ENCODE assay signal across 8 cellular contexts in genomic region chr4:87093443-87094123, GRCh38.
A peak's percentile ranks its signal among the peaks of the same experiment; 100 is the strongest.
DNase-seq lines count a peak whose midpoint lies in the region; ATAC-seq and TF ChIP-seq lines count a peak whose summit lies in the region.

No MANE protein-coding gene starts in this region.

- peak overlapping the region; percentile 71 for H3K27ac Mint-ChIP-seq in activated CD4-positive, alpha-beta memory T cell treated with anti-CD3 and anti-CD28 coated beads for 36 hours
- peak overlapping the region; percentile 26 to 66 for H3K27ac Mint-ChIP-seq in natural killer cell

- peaks cover 50% of the 10 kb centered on the region for H3K4me1 Mint-ChIP-seq in activated CD4-positive, alpha-beta memory T cell treated with anti-CD3 and anti-CD28 coated beads for 36 hours (ENCODE audit: low read depth)
- H3K4me1 Mint-ChIP-seq in natural killer cell, result peaks cover 20 to 24% of the 10 kb centered on the region in 2 donors

- CTCF ChIA-PET in activated CD4-positive, alpha-beta memory T cell treated with anti-CD3 and anti-CD28 coated beads for 36 hours (lab: Charles Lee), result interaction anchor here (0.6 to 7.6 kb wide), 24 partner anchors 9 to 571 kb away, joined by 3 to 176 read pairs (median 4); partner anchors contain the start of gene AFF1

- 23% methylated on average over 4 of the region's 4 CpGs for whole genome bisulfite sequencing in aorta, 2 donors

- H3K4me3 Mint-ChIP-seq in activated CD4-positive, alpha-beta memory T cell treated with anti-CD3 and anti-CD28 coated beads for 36 hours, result no peak overlapping the region
- no peak overlapping the region for H3K4me3 Mint-ChIP-seq in natural killer cell

- no peak overlapping the region for H3K27ac ChIP-seq in aorta (ENCODE audit: low read depth in 1 of 2, low read length in 2 of 2)

- H3K27me3 ChIP-seq in aorta (ENCODE audit: control insufficient read depth in 1 of 2, insufficient read depth in 2 of 2, low read length in 1 of 2), result no peaks in the 10 kb centered on the region

- ATAC-seq in GM19043 (IDR thresholded peaks at IDR 0.05; ENCODE audit: low read depth, unreplicated experiment), result peak; percentile 64
- peak; percentile 58 for ATAC-seq in HG03108 (IDR thresholded peaks at IDR 0.05; ENCODE audit: unreplicated experiment)
- peak; percentile 76 to 92 (median 81) for ATAC-seq in natural killer cell
- ATAC-seq in aorta (ENCODE audit: low FRiP score), result peak; percentile 77

- H3K27me3 Mint-ChIP-seq in activated CD4-positive, alpha-beta memory T cell treated with anti-CD3 and anti-CD28 coated beads for 36 hours, result no peaks in the 10 kb centered on the region
- no peaks in the 10 kb centered on the region for H3K27me3 Mint-ChIP-seq in natural killer cell (ENCODE audit: low read depth in 2 of 2)

- intact Hi-C loops in activated CD4-positive, alpha-beta memory T cell treated with anti-CD3 and anti-CD28 coated beads for 36 hours (cut with micrococcal nuclease), result loop anchor here (1.0 kb wide), 8 partner anchors 10 to 171 kb away; no protein-coding TSS in a partner anchor
- intact Hi-C loops in natural killer cell (cut with micrococcal nuclease), result loop anchor here (1.0 to 5.0 kb wide), 3 partner anchors 86 to 171 kb away; partner anchors contain the start of gene AFF1
- intact Hi-C loops in aorta (cut with DNase I), result loop anchor here (2.0 to 5.0 kb wide), 3 partner anchors 87 to 171 kb away; partner anchors contain the start of gene AFF1 (in 1 of the 2)

- peak; percentile 64 for DNase-seq in COR-L47 (lab: John Stamatoyannopoulos, UW)
- peak; percentile 52 for DNase-seq in NCI-H2227 (lab: John Stamatoyannopoulos, UW; ENCODE audit: unreplicated experiment)
- DNase-seq in activated CD4-positive, alpha-beta memory T cell treated with anti-CD3 and anti-CD28 coated beads for 36 hours, result peak; percentile 50
- DNase-seq in epithelial cell of proximal tubule (ENCODE audit: low read depth), result no peak
- DNase-seq in natural killer cell, result no peak
- no peak for DNase-seq in aorta

- H3K9me3 Mint-ChIP-seq in activated CD4-positive, alpha-beta memory T cell treated with anti-CD3 and anti-CD28 coated beads for 36 hours, result no peaks in the 10 kb centered on the region
- no peaks in the 10 kb centered on the region for H3K9me3 Mint-ChIP-seq in natural killer cell

- no peaks in the 10 kb centered on the region for H3K36me3 ChIP-seq in aorta (ENCODE audit: control insufficient read depth in 1 of 2, insufficient read depth in 2 of 2, low read length in 1 of 2)

- H3K4me1 ChIP-seq in aorta (ENCODE audit: control insufficient read depth in 1 of 2, insufficient read depth in 2 of 2, low read length in 2 of 2), result peaks cover 0 to 2% of the 10 kb centered on the region in 2 donors

- H3K4me3 ChIP-seq in epithelial cell of proximal tubule (ENCODE audit: low read depth, low read length), result no peak overlapping the region
- no peak overlapping the region for H3K4me3 ChIP-seq in aorta (ENCODE audit: low read length in 2 of 2)

- H3K36me3 Mint-ChIP-seq in activated CD4-positive, alpha-beta memory T cell treated with anti-CD3 and anti-CD28 coated beads for 36 hours, result peaks cover 5% of the 10 kb centered on the region
- no peaks in the 10 kb centered on the region for H3K36me3 Mint-ChIP-seq in natural killer cell

- POLR2A ChIA-PET in activated CD4-positive, alpha-beta memory T cell treated with anti-CD3 and anti-CD28 coated beads for 36 hours (lab: Charles Lee), result interaction anchor here (0.8 to 2.0 kb wide), 5 partner anchors 24 to 171 kb away, joined by 3 to 12 read pairs (median 3); partner anchors contain the start of gene AFF1

- TF ChIP-seq CTCF in epithelial cell of proximal tubule (conservative IDR thresholded peaks at IDR 0.05; ENCODE audit: low read depth, low read length) (peak; percentile 59), natural killer cell (IDR thresholded peaks at IDR 0.05) (peak; percentile 62)

- H3K9me3 ChIP-seq in aorta (ENCODE audit: control insufficient read depth, low read length), result no peaks in the 10 kb centered on the region

Comparison
In these comparisons a context has a peak if more than half of its experiments do, and no peak if none do; other contexts are left out.
1. DNase-seq: peak in COR-L47 (single experiment), NCI-H2227 (single experiment) and activated CD4-positive, alpha-beta memory T cell treated with anti-CD3 and anti-CD28 coated beads for 36 hours (single experiment); none in epithelial cell of proximal tubule (single experiment), natural killer cell (single experiment) and aorta (0 of 2).
2. Peak in every context shown above with its lines, with median percentiles within 50 percentile points of each other: ATAC-seq.